ENCODE assay signal across 1 cellular context in genomic region chr13:49113526-49114286, GRCh38.
TF ChIP-seq lines count a peak whose summit lies in the region.

No MANE protein-coding gene starts in this region.

TF ChIP-seq in HepG2, 621 proteins besides CTCF, POLR2A, EP300 and RAD21 (continued from another document):
- TF ChIP-seq ZNF75D (CRISPR knock-in tag; IDR thresholded peaks at IDR 0.05; ENCODE audit: borderline replicate concordance), result no peak
- no peak for TF ChIP-seq ZNF333 (CRISPR knock-in tag; IDR thresholded peaks at IDR 0.05; ENCODE audit: borderline replicate concordance)
- no peak for TF ChIP-seq ETS1 (CRISPR knock-in tag; IDR thresholded peaks at IDR 0.05)
- no peak for TF ChIP-seq RXRA (CRISPR knock-in tag; IDR thresholded peaks at IDR 0.05)
- TF ChIP-seq ZNF138 (CRISPR knock-in tag; IDR thresholded peaks at IDR 0.05; ENCODE audit: low read depth), result no peak
- no peak for TF ChIP-seq ZNF282 (IDR thresholded peaks at IDR 0.05; ENCODE audit: partially characterized antibody)
- TF ChIP-seq NFKB2 (CRISPR knock-in tag; IDR thresholded peaks at IDR 0.05; ENCODE audit: borderline replicate concordance), result no peak
- no peak for TF ChIP-seq ATM (IDR thresholded peaks at IDR 0.05; ENCODE audit: borderline replicate concordance)
- no peak for TF ChIP-seq NKX3-1 (CRISPR knock-in tag; IDR thresholded peaks at IDR 0.05)
- TF ChIP-seq NFE2L1 (CRISPR knock-in tag; IDR thresholded peaks at IDR 0.05; ENCODE audit: borderline replicate concordance), result no peak
- TF ChIP-seq RERE (CRISPR knock-in tag; IDR thresholded peaks at IDR 0.05; ENCODE audit: low read depth), result no peak
- TF ChIP-seq SOX13 (IDR thresholded peaks at IDR 0.05), result no peak
- TF ChIP-seq SOX13 (CRISPR knock-in tag; conservative IDR thresholded peaks at IDR 0.05 in 1 of 2, IDR thresholded peaks at IDR 0.05 in 1 of 2), result peak in 1 of 2 experiments; percentile 57; a peak in 1 of 4 replicates
- TF ChIP-seq PAXIP1 (CRISPR knock-in tag; conservative IDR thresholded peaks at IDR 0.05), result no peak
- no peak for TF ChIP-seq ATF3 (CRISPR knock-in tag; IDR thresholded peaks at IDR 0.05)
- no peak for TF ChIP-seq SNAPC2 (CRISPR knock-in tag; IDR thresholded peaks at IDR 0.05)
- TF ChIP-seq KAT8 (CRISPR knock-in tag; IDR thresholded peaks at IDR 0.05), result no peak
- no peak for TF ChIP-seq PCBP2 (optimal IDR thresholded peaks at IDR 0.05; ENCODE audit: low read depth, low read length, poor library complexity, severe bottlenecking)
- TF ChIP-seq ZNF124 (CRISPR knock-in tag; IDR thresholded peaks at IDR 0.05), result no peak
- no peak for TF ChIP-seq SIN3B (IDR thresholded peaks at IDR 0.05; ENCODE audit: low read length)
- no peak for TF ChIP-seq ZNF878 (CRISPR knock-in tag; IDR thresholded peaks at IDR 0.05)
- no peak for TF ChIP-seq RELA (CRISPR knock-in tag; IDR thresholded peaks at IDR 0.05)
- no peak for TF ChIP-seq HOXA3 (CRISPR knock-in tag; IDR thresholded peaks at IDR 0.05)
- TF ChIP-seq JDP2 (CRISPR knock-in tag; IDR thresholded peaks at IDR 0.05; ENCODE audit: borderline replicate concordance), result no peak
- peak; percentile 29; the same call in 1 of the 2 replicates for TF ChIP-seq FOSL1 (CRISPR knock-in tag; IDR thresholded peaks at IDR 0.05; ENCODE audit: borderline replicate concordance)
- no peak for TF ChIP-seq FOXK2 (IDR thresholded peaks at IDR 0.05)
